ENCODE assay signal across 1 cellular context in the genomic region with DNA sequence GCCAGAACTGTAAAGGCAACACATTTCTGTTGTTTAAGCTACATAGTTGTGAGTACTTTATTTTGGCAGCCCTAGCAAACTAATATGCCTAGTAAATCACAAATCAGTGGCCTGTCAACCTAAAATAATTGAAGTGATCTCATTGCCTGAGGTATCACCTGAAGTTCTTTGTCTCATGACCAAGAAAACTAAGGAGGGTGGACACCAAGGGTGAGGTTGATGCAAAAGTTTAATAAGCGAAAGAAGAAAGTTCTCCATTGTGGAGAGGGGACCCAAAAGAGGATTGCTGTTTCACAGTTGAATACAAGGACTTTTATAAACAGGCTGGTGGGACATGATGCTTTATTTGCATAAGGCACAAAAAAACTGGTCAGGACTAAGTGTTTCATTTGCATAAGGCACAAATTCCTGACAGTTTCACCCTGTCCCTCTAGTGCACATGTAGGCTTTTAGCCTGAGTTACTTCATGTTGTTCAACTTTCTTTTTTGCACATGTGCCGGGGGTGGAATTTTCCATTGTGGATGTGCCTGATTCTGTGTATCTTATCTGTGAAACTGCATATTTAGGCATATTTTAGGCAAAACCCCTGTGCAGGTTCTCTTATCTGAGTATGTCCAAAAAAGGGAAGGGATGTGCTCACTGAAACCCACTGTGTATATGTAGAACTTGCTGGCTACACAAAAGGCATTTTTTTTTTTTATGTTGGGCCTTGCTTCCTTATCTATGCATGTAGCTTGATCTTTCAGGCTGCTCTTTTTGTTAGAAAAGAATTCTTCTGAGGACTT.
TF ChIP-seq lines count a peak whose summit lies in the region.

No MANE protein-coding gene starts in this region.

TF ChIP-seq in SK-N-SH treated with all-trans-retinoic acid at 6 μM for 48 hours, 23 proteins besides CTCF, POLR2A, EP300 and RAD21:
- TF ChIP-seq ZNF565 (CRISPR knock-in tag; conservative IDR thresholded peaks at IDR 0.05; ENCODE audit: low read depth) (no peak), ZC3H10 (CRISPR knock-in tag; IDR thresholded peaks at IDR 0.05) (no peak), RARB (CRISPR knock-in tag; IDR thresholded peaks at IDR 0.05) (no peak), POU6F1 (CRISPR knock-in tag; IDR thresholded peaks at IDR 0.05; ENCODE audit: borderline replicate concordance, low read depth) (no peak), ZFP30 (CRISPR knock-in tag; IDR thresholded peaks at IDR 0.05) (no peak), CREB5 (CRISPR knock-in tag; IDR thresholded peaks at IDR 0.05; ENCODE audit: low read depth) (no peak), CSDC2 (CRISPR knock-in tag; IDR thresholded peaks at IDR 0.05) (no peak), SNAI2 (CRISPR knock-in tag; IDR thresholded peaks at IDR 0.05) (no peak), BACH2 (CRISPR knock-in tag; IDR thresholded peaks at IDR 0.05; ENCODE audit: borderline replicate concordance) (no peak), OSR1 (CRISPR knock-in tag; IDR thresholded peaks at IDR 0.05) (no peak), ZNF8 (CRISPR knock-in tag; IDR thresholded peaks at IDR 0.05) (no peak), GLIS3 (CRISPR knock-in tag; IDR thresholded peaks at IDR 0.05) (no peak), TCF4 (CRISPR knock-in tag; IDR thresholded peaks at IDR 0.05; ENCODE audit: borderline replicate concordance) (no peak), ISL1 (CRISPR knock-in tag; IDR thresholded peaks at IDR 0.05) (no peak), PPARA (CRISPR knock-in tag; IDR thresholded peaks at IDR 0.05; ENCODE audit: borderline replicate concordance) (no peak), ZNF70 (CRISPR knock-in tag; IDR thresholded peaks at IDR 0.05) (no peak), ESRRG (CRISPR knock-in tag; IDR thresholded peaks at IDR 0.05) (no peak)
- TF ChIP-seq, protein P1, sequence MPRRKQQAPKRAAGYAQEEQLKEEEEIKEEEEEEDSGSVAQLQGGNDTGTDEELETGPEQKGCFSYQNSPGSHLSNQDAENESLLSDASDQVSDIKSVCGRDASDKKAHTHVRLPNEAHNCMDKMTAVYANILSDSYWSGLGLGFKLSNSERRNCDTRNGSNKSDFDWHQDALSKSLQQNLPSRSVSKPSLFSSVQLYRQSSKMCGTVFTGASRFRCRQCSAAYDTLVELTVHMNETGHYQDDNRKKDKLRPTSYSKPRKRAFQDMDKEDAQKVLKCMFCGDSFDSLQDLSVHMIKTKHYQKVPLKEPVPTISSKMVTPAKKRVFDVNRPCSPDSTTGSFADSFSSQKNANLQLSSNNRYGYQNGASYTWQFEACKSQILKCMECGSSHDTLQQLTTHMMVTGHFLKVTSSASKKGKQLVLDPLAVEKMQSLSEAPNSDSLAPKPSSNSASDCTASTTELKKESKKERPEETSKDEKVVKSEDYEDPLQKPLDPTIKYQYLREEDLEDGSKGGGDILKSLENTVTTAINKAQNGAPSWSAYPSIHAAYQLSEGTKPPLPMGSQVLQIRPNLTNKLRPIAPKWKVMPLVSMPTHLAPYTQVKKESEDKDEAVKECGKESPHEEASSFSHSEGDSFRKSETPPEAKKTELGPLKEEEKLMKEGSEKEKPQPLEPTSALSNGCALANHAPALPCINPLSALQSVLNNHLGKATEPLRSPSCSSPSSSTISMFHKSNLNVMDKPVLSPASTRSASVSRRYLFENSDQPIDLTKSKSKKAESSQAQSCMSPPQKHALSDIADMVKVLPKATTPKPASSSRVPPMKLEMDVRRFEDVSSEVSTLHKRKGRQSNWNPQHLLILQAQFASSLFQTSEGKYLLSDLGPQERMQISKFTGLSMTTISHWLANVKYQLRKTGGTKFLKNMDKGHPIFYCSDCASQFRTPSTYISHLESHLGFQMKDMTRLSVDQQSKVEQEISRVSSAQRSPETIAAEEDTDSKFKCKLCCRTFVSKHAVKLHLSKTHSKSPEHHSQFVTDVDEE (CRISPR knock-in tag; IDR thresholded peaks at IDR 0.05) = no peak
- TF ChIP-seq, protein P2, sequence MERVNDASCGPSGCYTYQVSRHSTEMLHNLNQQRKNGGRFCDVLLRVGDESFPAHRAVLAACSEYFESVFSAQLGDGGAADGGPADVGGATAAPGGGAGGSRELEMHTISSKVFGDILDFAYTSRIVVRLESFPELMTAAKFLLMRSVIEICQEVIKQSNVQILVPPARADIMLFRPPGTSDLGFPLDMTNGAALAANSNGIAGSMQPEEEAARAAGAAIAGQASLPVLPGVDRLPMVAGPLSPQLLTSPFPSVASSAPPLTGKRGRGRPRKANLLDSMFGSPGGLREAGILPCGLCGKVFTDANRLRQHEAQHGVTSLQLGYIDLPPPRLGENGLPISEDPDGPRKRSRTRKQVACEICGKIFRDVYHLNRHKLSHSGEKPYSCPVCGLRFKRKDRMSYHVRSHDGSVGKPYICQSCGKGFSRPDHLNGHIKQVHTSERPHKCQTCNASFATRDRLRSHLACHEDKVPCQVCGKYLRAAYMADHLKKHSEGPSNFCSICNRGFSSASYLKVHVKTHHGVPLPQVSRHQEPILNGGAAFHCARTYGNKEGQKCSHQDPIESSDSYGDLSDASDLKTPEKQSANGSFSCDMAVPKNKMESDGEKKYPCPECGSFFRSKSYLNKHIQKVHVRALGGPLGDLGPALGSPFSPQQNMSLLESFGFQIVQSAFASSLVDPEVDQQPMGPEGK (CRISPR knock-in tag; IDR thresholded peaks at IDR 0.05; ENCODE audit: borderline replicate concordance) = no peak
